In genomic region chr2:8511868-8512612, GRCh38 we compare ENCODE assay signal across 13 cellular contexts.
DNase-seq lines count a peak whose midpoint lies in the region; ATAC-seq, FAIRE-seq and TF ChIP-seq lines count a peak whose summit lies in the region.
"Had no signal": no experiment of that assay in that cellular context is flagged by ENCODE, and none has a peak within 500 bp of the region (broad histone marks: within the 10 kb centered on the region; RNA-seq: fewer than 3 reads in every experiment).

No MANE protein-coding gene starts in this region.

- H3K27me3 ChIP-seq in MG63 = no peaks in the 10 kb centered on the region
- H3K27me3 ChIP-seq in astrocyte (ENCODE audit: insufficient read depth, low read length) = peaks cover 5% of the 10 kb centered on the region
- no peaks in the 10 kb centered on the region for H3K27me3 ChIP-seq in tibial nerve
- no peaks in the 10 kb centered on the region for H3K27me3 ChIP-seq in neural progenitor cell

- no peak overlapping the region for H3K4me3 Mint-ChIP-seq in astrocyte (ENCODE audit: unreplicated experiment)
- H3K4me3 Mint-ChIP-seq in natural killer cell = peak overlapping the region; percentile 68
- H3K4me3 Mint-ChIP-seq in neural progenitor cell = no peak overlapping the region
- H3K4me3 Mint-ChIP-seq: GM23338 had no signal

- H3K4me3 ChIP-seq in MG63 = no peak overlapping the region
- no peak overlapping the region for H3K4me3 ChIP-seq in astrocyte (ENCODE audit: insufficient read depth, low read depth, low read length)
- no peak overlapping the region for H3K4me3 ChIP-seq in tibial nerve
- no peak overlapping the region for H3K4me3 ChIP-seq in neural progenitor cell
- H3K4me3 ChIP-seq: GM23338 had no signal

- H4K20me1 ChIP-seq in astrocyte (ENCODE audit: insufficient read depth, low read length) (no peaks in the 10 kb centered on the region), neural progenitor cell (ENCODE audit: low read depth) (no peaks in the 10 kb centered on the region)

- H3K4me2 ChIP-seq in astrocyte (ENCODE audit: low read length) (peak overlapping the region; percentile 43), neural progenitor cell (no peak overlapping the region)
- H3K4me2 ChIP-seq: GM23338 had no signal

- H3K79me2 ChIP-seq in astrocyte (ENCODE audit: insufficient read depth, low read length) (no peaks in the 10 kb centered on the region), neural progenitor cell (ENCODE audit: low read depth) (no peaks in the 10 kb centered on the region)

- intact Hi-C loops in natural killer cell (cut with micrococcal nuclease) = loop anchor here (1.0 to 2.0 kb wide), 2 partner anchors 24 to 209 kb away; no protein-coding TSS in a partner anchor

- H3K9me3 ChIP-seq in MG63 = no peaks in the 10 kb centered on the region
- H3K9me3 ChIP-seq in astrocyte (ENCODE audit: insufficient read depth, low read depth, low read length) = no peaks in the 10 kb centered on the region
- H3K9me3 ChIP-seq in tibial nerve = peaks cover 0 to 29% (median 0%) of the 10 kb centered on the region in 4 donors
- no peaks in the 10 kb centered on the region for H3K9me3 ChIP-seq in neural progenitor cell (ENCODE audit: low read depth)

- H3K27me3 Mint-ChIP-seq in astrocyte (ENCODE audit: low read depth, unreplicated experiment) = peaks cover 21% of the 10 kb centered on the region
- H3K27me3 Mint-ChIP-seq in natural killer cell (ENCODE audit: low read depth in 2 of 2) = no peaks in the 10 kb centered on the region
- peaks cover 15% of the 10 kb centered on the region for H3K27me3 Mint-ChIP-seq in neural progenitor cell (ENCODE audit: insufficient read depth, low read depth)
- H3K27me3 Mint-ChIP-seq: progenitor cell of endocrine pancreas had no signal

- no peaks in the 10 kb centered on the region for H3F3A ChIP-seq in neural progenitor cell (ENCODE audit: low read depth)

- H3K27ac Mint-ChIP-seq in astrocyte (ENCODE audit: unreplicated experiment) = peak overlapping the region; percentile 1
- peak overlapping the region; percentile 88 to 94 for H3K27ac Mint-ChIP-seq in natural killer cell
- H3K27ac Mint-ChIP-seq in neural progenitor cell = no peak overlapping the region
- H3K27ac Mint-ChIP-seq: GM23338 had no signal

- TF ChIP-seq EP300 in tibial nerve (IDR thresholded peaks at IDR 0.05) = no peak

- no peak overlapping the region for H3K27ac ChIP-seq in astrocyte (ENCODE audit: low read depth, low read length)
- no peak overlapping the region for H3K27ac ChIP-seq in tibial nerve
- no peak overlapping the region for H3K27ac ChIP-seq in neural progenitor cell

- DNase-seq in GM04503 (ENCODE audit: low read depth) (peak; percentile 59), MG63 (peak; percentile 24), astrocyte (ENCODE audit: low read depth) (peak; percentile 77), natural killer cell (no peak), GM10266 (ENCODE audit: extremely low spot score) (no peak), tibial nerve (ENCODE audit: low spot score in 2 of 2) (no peak), neural progenitor cell (ENCODE audit: low spot score) (no peak)
- DNase-seq: Karpas-422, NCI-H524 treated with DMSO at 0.1 percent for 48 hours, trophoblast cell had no signal

- H3K9ac ChIP-seq in astrocyte (ENCODE audit: low read length) (no peak overlapping the region), neural progenitor cell (no peak overlapping the region)

- H3K36me3 ChIP-seq in MG63 (no peaks in the 10 kb centered on the region), astrocyte (ENCODE audit: insufficient read depth, low read length) (no peaks in the 10 kb centered on the region), tibial nerve (no peaks in the 10 kb centered on the region), neural progenitor cell (no peaks in the 10 kb centered on the region)

- H3K9me3 Mint-ChIP-seq in astrocyte (ENCODE audit: unreplicated experiment) (peaks cover 29% of the 10 kb centered on the region), natural killer cell (no peaks in the 10 kb centered on the region), neural progenitor cell (peaks cover 27% of the 10 kb centered on the region)

- WGBS in tibial nerve, 2 donors = 89 to 100% methylated on average over 1 of the region's 1 CpG

- H3K36me3 Mint-ChIP-seq in astrocyte (ENCODE audit: low read depth, unreplicated experiment) (peaks cover 4% of the 10 kb centered on the region), natural killer cell (no peaks in the 10 kb centered on the region), neural progenitor cell (peaks cover 6% of the 10 kb centered on the region)

- TF ChIP-seq CTCF in astrocyte (IDR thresholded peaks at IDR 0.05; ENCODE audit: insufficient read depth, low read depth, low read length) (no peak), natural killer cell (IDR thresholded peaks at IDR 0.05) (no peak), GM10266 (IDR thresholded peaks at IDR 0.05; ENCODE audit: control insufficient read depth, insufficient read depth, low read depth, missing control alignments) (no peak), tibial nerve (IDR thresholded peaks at IDR 0.05) (no peak), neural progenitor cell (IDR thresholded peaks at IDR 0.05) (no peak)

- peak; percentile 71 to 77 (median 77) for ATAC-seq in natural killer cell
- ATAC-seq: GM23338, left colon had no signal

- peaks cover 8% of the 10 kb centered on the region for H3K4me1 ChIP-seq in astrocyte (ENCODE audit: insufficient read depth, low read length)
- peaks cover 0 to 4% (median 0%) of the 10 kb centered on the region in 4 donors for H3K4me1 ChIP-seq in tibial nerve
- H3K4me1 ChIP-seq in neural progenitor cell = no peaks in the 10 kb centered on the region

- no peak overlapping the region for H2AFZ ChIP-seq in astrocyte (ENCODE audit: low read depth, low read length)
- H2AFZ ChIP-seq in neural progenitor cell (replicated peaks) = no peak overlapping the region
- H2AFZ ChIP-seq: GM23338 had no signal

- FAIRE-seq in astrocyte (lab: Jason Lieb, UNC) = peak; percentile 84

- H3K4me1 Mint-ChIP-seq in astrocyte (ENCODE audit: low read depth, unreplicated experiment) (peaks cover 4% of the 10 kb centered on the region), natural killer cell (peaks cover 51 to 70% of the 10 kb centered on the region in 2 donors), neural progenitor cell (no peaks in the 10 kb centered on the region)
- H3K4me1 Mint-ChIP-seq: GM23338 had no signal

- TF ChIP-seq POLR2A in tibial nerve (IDR thresholded peaks at IDR 0.05) = no peak

Comparison
In these comparisons a context has a peak if more than half of its experiments do, and no peak if none do; other contexts are left out.
1. DNase-seq: peak in GM04503 (single experiment), MG63 (single experiment) and astrocyte (single experiment); none in natural killer cell (single experiment), GM10266 (single experiment), tibial nerve (0 of 2) and neural progenitor cell (single experiment).